Comparison of ENCODE assay signal across 13 cellular contexts in the genomic region with DNA sequence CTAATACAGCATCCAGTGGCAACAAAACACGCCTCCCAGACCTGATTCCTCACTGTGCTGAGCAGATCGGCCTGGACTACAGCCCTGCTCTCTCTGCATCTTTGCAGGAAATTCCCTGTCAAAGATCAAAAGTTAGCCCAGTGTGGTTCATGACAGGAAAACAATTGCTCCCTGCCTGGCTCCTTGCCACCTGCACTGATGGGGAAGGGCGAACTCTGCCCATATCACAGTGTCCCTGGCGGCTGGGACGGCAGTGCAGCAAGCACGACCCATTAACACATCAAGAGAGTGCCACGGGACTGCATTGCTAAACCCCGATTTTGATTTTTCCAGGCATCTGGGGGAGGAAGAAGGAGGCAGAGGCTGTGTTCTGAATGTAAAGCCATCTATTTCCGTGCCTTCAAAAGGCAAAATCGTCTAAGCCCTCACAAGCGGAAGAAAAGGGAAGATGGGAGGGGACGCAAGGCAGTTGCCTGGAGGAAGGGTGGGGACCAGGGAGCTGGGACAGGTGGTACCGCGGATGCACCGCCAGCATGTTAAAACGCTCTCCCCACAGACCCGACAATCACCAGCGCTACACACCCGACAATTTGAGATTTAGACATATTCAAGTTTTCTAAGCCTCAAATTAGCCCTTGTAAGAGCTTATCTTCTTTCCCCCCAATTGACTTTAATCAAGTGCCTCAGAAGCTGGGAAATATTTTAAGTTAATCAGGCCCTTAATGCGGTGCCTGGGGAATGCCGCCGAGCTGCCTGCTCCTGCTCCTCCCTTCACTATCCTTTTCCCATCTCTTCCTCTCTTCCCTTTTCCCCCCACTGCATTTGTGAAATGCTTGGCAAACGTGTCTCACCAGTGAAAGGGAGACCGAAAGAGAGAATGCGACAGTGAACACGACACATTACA.
DNase-seq lines count a peak whose midpoint lies in the region; ATAC-seq and TF ChIP-seq lines count a peak whose summit lies in the region.
"Had no signal": no experiment of that assay in that cellular context is flagged by ENCODE, and none has a peak within 500 bp of the region (broad histone marks: within the 10 kb centered on the region; RNA-seq: fewer than 3 reads in every experiment).

No MANE protein-coding gene starts in this region.

- intact Hi-C loops in CD14-positive monocyte (cut with micrococcal nuclease), result no loop called here

- H3K4me3 Mint-ChIP-seq in CD14-positive monocyte (peak overlapping the region; percentile 54 to 86), glutamatergic neuron (ENCODE audit: unreplicated experiment) (peak overlapping the region; percentile 34), nephron (no peak overlapping the region)
- H3K4me3 Mint-ChIP-seq: activated T-helper 1 cell treated with anti-CD3 and anti-CD28 coated beads, Interleukin-12 subunit alpha, Interleukin-12 subunit beta, Interleukin-2, Interleukin-4 antibody, amounts not matched to agents 30 ng/mL and 10 ng/mL and 1 ng/mL, durations not matched to agents 14 hours and 24 hours and 36 hours; B cell had no signal

- H3K27me3 Mint-ChIP-seq in CD14-positive monocyte (ENCODE audit: low read depth in 3 of 3), result peaks cover 33 to 45% (median 39%) of the 10 kb centered on the region in 3 donors
- peaks cover 3% of the 10 kb centered on the region for H3K27me3 Mint-ChIP-seq in glutamatergic neuron (ENCODE audit: unreplicated experiment)
- H3K27me3 Mint-ChIP-seq in nephron (ENCODE audit: low read depth), result peaks cover 5% of the 10 kb centered on the region

- TF ChIP-seq CTCF in CD14-positive monocyte (IDR thresholded peaks at IDR 0.05) (no peak), glutamatergic neuron (IDR thresholded peaks at IDR 0.05; ENCODE audit: partially characterized antibody, unreplicated experiment) (peak; percentile 6), nephron (IDR thresholded peaks at IDR 0.05; ENCODE audit: unreplicated experiment in 3 of 3) (peak; percentile 6 to 14 (median 10))

- DNase-seq in CD14-positive monocyte (ENCODE audit: low spot score) (no peak), NCI-H82 treated with DMSO at 0.1 percent for 48 hours (lab: John Stamatoyannopoulos, UW; ENCODE audit: unreplicated experiment) (peak; percentile 29), glutamatergic neuron (no peak), T-helper 9 cell (no peak), glomerular visceral epithelial cell (ENCODE audit: extremely low spot score) (no peak)
- DNase-seq in activated CD8-positive, alpha-beta memory T cell treated with anti-CD3 and anti-CD28 coated beads, Interleukin-2, amount 50 U/mL, for 4 hours, result no peak
- DNase-seq: central memory CD4-positive, alpha-beta T cell; NCI-H2171 had no signal

- peaks cover 0 to 3% (median 0%) of the 10 kb centered on the region in 7 donors for H3K9me3 Mint-ChIP-seq in CD14-positive monocyte
- peaks cover 2% of the 10 kb centered on the region for H3K9me3 Mint-ChIP-seq in glutamatergic neuron (ENCODE audit: unreplicated experiment)
- H3K9me3 Mint-ChIP-seq in nephron, result no peaks in the 10 kb centered on the region
- H3K9me3 Mint-ChIP-seq: activated T-helper 1 cell treated with anti-CD3 and anti-CD28 coated beads, Interleukin-12 subunit alpha, Interleukin-12 subunit beta, Interleukin-2, Interleukin-4 antibody, amounts not matched to agents 30 ng/mL and 10 ng/mL and 1 ng/mL, durations not matched to agents 14 hours and 24 hours and 36 hours had no signal

- H3K4me1 Mint-ChIP-seq in CD14-positive monocyte (peaks cover 8% of the 10 kb centered on the region), glutamatergic neuron (ENCODE audit: low read depth, unreplicated experiment) (peaks cover 17% of the 10 kb centered on the region), nephron (peaks cover 34% of the 10 kb centered on the region)
- H3K4me1 Mint-ChIP-seq: B cell had no signal

- peaks cover 0 to 2% of the 10 kb centered on the region in 2 donors for H3K36me3 Mint-ChIP-seq in CD14-positive monocyte
- H3K36me3 Mint-ChIP-seq in glutamatergic neuron (ENCODE audit: unreplicated experiment), result no peaks in the 10 kb centered on the region
- no peaks in the 10 kb centered on the region for H3K36me3 Mint-ChIP-seq in nephron (ENCODE audit: low read depth)

- H3K27ac Mint-ChIP-seq in CD14-positive monocyte (no peak overlapping the region), glutamatergic neuron (ENCODE audit: unreplicated experiment) (no peak overlapping the region), nephron (peak overlapping the region; percentile 30 to 91 (median 66))
- H3K27ac Mint-ChIP-seq: activated T-helper 1 cell treated with anti-CD3 and anti-CD28 coated beads, Interleukin-12 subunit alpha, Interleukin-12 subunit beta, Interleukin-2, Interleukin-4 antibody, amounts not matched to agents 30 ng/mL and 10 ng/mL and 1 ng/mL, durations not matched to agents 14 hours and 24 hours and 36 hours; B cell had no signal

- no peak for ATAC-seq in HG03045 (IDR thresholded peaks at IDR 0.05; ENCODE audit: unreplicated experiment)
- ATAC-seq: activated CD4-positive, CD25-positive, alpha-beta regulatory T cell treated with anti-CD3 and anti-CD28 coated beads, Interleukin-2, amount 50 U/mL, for 24 hours had no signal

Comparison
In these comparisons a context has a peak if more than half of its experiments do, and no peak if none do; other contexts are left out.
1. H3K27ac Mint-ChIP-seq: peak in nephron (3 of 3); none in CD14-positive monocyte (0 of 7) and glutamatergic neuron (single experiment).
2. H3K4me3 Mint-ChIP-seq: peak in CD14-positive monocyte (2 of 2) and glutamatergic neuron (single experiment); none in nephron (0 of 3).